14 cellular contexts compared by ENCODE assay signal in genomic region chr6:19433101-19433500, GRCh38.
DNase-seq lines count a peak whose midpoint lies in the region; ATAC-seq, FAIRE-seq and TF ChIP-seq lines count a peak whose summit lies in the region.
"Had no signal": no experiment of that assay in that cellular context is flagged by ENCODE, and none has a peak within 500 bp of the region (broad histone marks: within the 10 kb centered on the region; RNA-seq: fewer than 3 reads in every experiment).

No MANE protein-coding gene starts in this region.

- TF ChIP-seq POLR2A in GM18505 (IDR thresholded peaks at IDR 0.05; ENCODE audit: borderline replicate concordance, extremely low read depth, insufficient read depth, insufficient read length), result no peak

- H3K4me1 Mint-ChIP-seq in T-helper 2 cell treated with Interferon-gamma antibody and Interleukin-4, amounts not matched to agents 5 μg/mL and 100 μg/mL, for 36 hours (ENCODE audit: low read depth), result no peaks in the 10 kb centered on the region
- H3K4me1 Mint-ChIP-seq: activated CD4-positive, alpha-beta memory T cell treated with anti-CD3 and anti-CD28 coated beads, Interleukin-2, amount 10 ng/mL, durations not matched to agents 7 days and 5 days had no signal

- no peak overlapping the region for H3K27ac Mint-ChIP-seq in T-helper 2 cell treated with Interferon-gamma antibody and Interleukin-4, amounts not matched to agents 5 μg/mL and 100 μg/mL, for 36 hours
- H3K27ac Mint-ChIP-seq: activated CD4-positive, alpha-beta memory T cell treated with anti-CD3 and anti-CD28 coated beads, Interleukin-2, amount 10 ng/mL, durations not matched to agents 7 days and 5 days had no signal

- no peaks in the 10 kb centered on the region for H3K36me3 ChIP-seq in keratinocyte (ENCODE audit: control insufficient read depth in 2 of 2, extremely low read depth in 1 of 2, insufficient read depth in 2 of 2, low read length in 2 of 2)
- H3K36me3 ChIP-seq: gastrocnemius medialis, upper lobe of right lung had no signal

- peaks cover 16% of the 10 kb centered on the region for H3K9me3 Mint-ChIP-seq in T-helper 2 cell treated with Interferon-gamma antibody and Interleukin-4, amounts not matched to agents 5 μg/mL and 100 μg/mL, for 36 hours

- dilution Hi-C loops in keratinocyte (cut with MboI; ENCODE audit: extremely low pct_ligation_motif_present, low sequenced_read_pairs), result no loop called here

- H3K4me2 ChIP-seq in keratinocyte (ENCODE audit: control insufficient read depth, extremely low read depth, insufficient read depth, low read depth, low read length), result no peak overlapping the region

- no peak for FAIRE-seq in keratinocyte (lab: Jason Lieb, UNC)

- H4K20me1 ChIP-seq in keratinocyte (ENCODE audit: control insufficient read depth, extremely low read depth, insufficient read depth, low read length), result no peaks in the 10 kb centered on the region

- H3K9me3 ChIP-seq in keratinocyte (ENCODE audit: control insufficient read depth, low read depth, low read length), result no peaks in the 10 kb centered on the region
- H3K9me3 ChIP-seq: gastrocnemius medialis had no signal

- no peak overlapping the region for H3K4me3 Mint-ChIP-seq in T-helper 2 cell treated with Interferon-gamma antibody and Interleukin-4, amounts not matched to agents 5 μg/mL and 100 μg/mL, for 36 hours
- H3K4me3 Mint-ChIP-seq: activated CD4-positive, alpha-beta memory T cell treated with anti-CD3 and anti-CD28 coated beads, Interleukin-2, amount 10 ng/mL, durations not matched to agents 7 days and 5 days had no signal

- no peaks in the 10 kb centered on the region for H3K27me3 ChIP-seq in keratinocyte (ENCODE audit: control insufficient read depth, extremely low read depth, insufficient read depth, low read length)
- H3K27me3 ChIP-seq: gastrocnemius medialis, upper lobe of right lung had no signal

- peak overlapping the region; percentile 72 for H3K27ac ChIP-seq in VCaP
- H3K27ac ChIP-seq in keratinocyte (ENCODE audit: control insufficient read depth, insufficient read depth, low read length), result no peak overlapping the region
- H3K27ac ChIP-seq: gastrocnemius medialis, upper lobe of right lung had no signal

- H3K9ac ChIP-seq in keratinocyte (ENCODE audit: control insufficient read depth, extremely low read depth, insufficient read depth, low read length), result no peak overlapping the region

- H2AFZ ChIP-seq in keratinocyte (ENCODE audit: control insufficient read depth, low read length), result peak overlapping the region; percentile 82

- H3K9me1 ChIP-seq in keratinocyte (ENCODE audit: control insufficient read depth, extremely low read depth, insufficient read depth, low read length), result no peaks in the 10 kb centered on the region

- ATAC-seq in GM18505 (IDR thresholded peaks at IDR 0.05; ENCODE audit: unreplicated experiment), result no peak
- ATAC-seq: gastrocnemius medialis, Right ventricle myocardium inferior, upper lobe of right lung had no signal

- peak; percentile 9 for DNase-seq in COLO829 (ENCODE audit: low spot score)
- peak; percentile 38 for DNase-seq in M059J (ENCODE audit: low read depth)
- DNase-seq in keratinocyte (ENCODE audit: low read depth, low spot score), result no peak
- DNase-seq in T-helper 2 cell treated with Interferon-gamma antibody and Interleukin-4, amounts not matched to agents 5 μg/mL and 100 μg/mL, for 36 hours (ENCODE audit: low spot score), result no peak
- no peak for DNase-seq in iPS-NIHi7 (ENCODE audit: extremely low spot score)
- no peak for DNase-seq in activated naive CD4-positive, alpha-beta T cell treated with Interleukin-2 at 50 U/mL for 16 hours
- DNase-seq: activated CD4-positive, alpha-beta memory T cell treated with anti-CD3 and anti-CD28 coated beads, Interleukin-2, amount 10 ng/mL, durations not matched to agents 7 days and 5 days; AML-193; gastrocnemius medialis; retina; upper lobe of right lung had no signal

- no peaks in the 10 kb centered on the region for H3K27me3 Mint-ChIP-seq in T-helper 2 cell treated with Interferon-gamma antibody and Interleukin-4, amounts not matched to agents 5 μg/mL and 100 μg/mL, for 36 hours (ENCODE audit: low read depth)
- H3K27me3 Mint-ChIP-seq: activated CD4-positive, alpha-beta memory T cell treated with anti-CD3 and anti-CD28 coated beads, Interleukin-2, amount 10 ng/mL, durations not matched to agents 7 days and 5 days had no signal

- TF ChIP-seq CTCF in VCaP (conservative IDR thresholded peaks at IDR 0.05) (no peak), keratinocyte (optimal IDR thresholded peaks at IDR 0.05 in 1 of 3, IDR thresholded peaks at IDR 0.05 in 1 of 3, conservative IDR thresholded peaks at IDR 0.05 in 1 of 3; ENCODE audit: extremely low read depth in 1 of 3, insufficient read depth in 2 of 3, low read length in 3 of 3) (no peak)

- no peaks in the 10 kb centered on the region for H3K79me2 ChIP-seq in keratinocyte (ENCODE audit: control insufficient read depth, insufficient read depth, low read length)

- no peaks in the 10 kb centered on the region for H3K36me3 Mint-ChIP-seq in T-helper 2 cell treated with Interferon-gamma antibody and Interleukin-4, amounts not matched to agents 5 μg/mL and 100 μg/mL, for 36 hours (ENCODE audit: low read depth)

- H3K4me3 ChIP-seq in keratinocyte (ENCODE audit: control insufficient read depth in 2 of 3, extremely low read depth in 1 of 3, insufficient read depth in 2 of 3, low read depth in 1 of 3, low read length in 3 of 3), result no peak overlapping the region
- H3K4me3 ChIP-seq: gastrocnemius medialis, upper lobe of right lung had no signal

- H3K4me1 ChIP-seq in keratinocyte (ENCODE audit: control insufficient read depth, extremely low read depth, insufficient read depth, low read length), result no peaks in the 10 kb centered on the region
- H3K4me1 ChIP-seq: gastrocnemius medialis, upper lobe of right lung had no signal

Comparison
In these comparisons a context has a peak if more than half of its experiments do, and no peak if none do; other contexts are left out.
1. DNase-seq: peak in COLO829 (single experiment) and M059J (single experiment); none in keratinocyte (single experiment), T-helper 2 cell treated with Interferon-gamma antibody and Interleukin-4, amounts not matched to agents 5 μg/mL and 100 μg/mL, for 36 hours (single experiment), iPS-NIHi7 (single experiment) and activated naive CD4-positive, alpha-beta T cell treated with Interleukin-2 at 50 U/mL for 16 hours (single experiment).